Comparison of ENCODE assay signal across 12 cellular contexts in the genomic region with DNA sequence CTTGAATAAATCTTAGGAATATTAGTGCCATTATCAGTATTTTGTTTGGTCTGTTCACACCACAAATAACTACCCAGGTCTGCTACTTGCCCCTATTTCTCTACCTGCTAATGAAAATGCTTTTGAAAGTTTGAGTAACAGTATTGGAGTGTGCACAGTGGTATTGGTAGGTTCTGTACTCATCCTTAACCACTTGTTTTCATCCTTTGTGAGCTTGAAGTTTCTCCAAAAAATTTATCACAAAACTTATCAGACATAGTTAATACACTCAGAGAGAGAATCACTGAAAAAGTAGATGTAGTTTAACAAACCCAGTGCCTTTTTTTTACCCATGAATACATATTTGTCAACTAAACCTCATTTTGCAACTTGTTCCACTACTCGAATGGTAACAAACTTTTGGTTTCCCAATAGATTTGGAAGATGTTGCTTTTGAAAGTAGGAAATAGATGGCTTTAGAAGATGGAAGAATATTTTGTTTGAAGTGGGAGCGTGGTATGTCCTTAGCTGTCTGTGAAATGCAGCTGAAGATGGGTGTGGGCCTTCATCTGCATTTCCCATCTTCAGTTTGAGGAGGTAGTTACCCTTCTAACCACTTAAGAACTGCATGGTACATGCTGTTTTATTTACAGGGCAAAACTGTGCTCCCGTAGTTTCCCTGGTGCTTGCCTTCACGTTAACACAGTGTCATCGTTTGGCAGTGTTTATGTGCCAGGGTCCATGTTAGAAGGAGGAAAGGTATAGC. TPM values are rescaled to one million over a fixed set of nuclear protein-coding genes. Genes with fewer than 3 reads are reported as not detected.
DNase-seq lines count a peak whose midpoint lies in the region; ATAC-seq and TF ChIP-seq lines count a peak whose summit lies in the region.
"Had no signal": no experiment of that assay in that cellular context is flagged by ENCODE, and none has a peak within 500 bp of the region (broad histone marks: within the 10 kb centered on the region; RNA-seq: fewer than 3 reads in every experiment).

No MANE protein-coding gene starts in this region.

- peak overlapping the region; percentile 67 for H3K4me3 Mint-ChIP-seq in activated T-helper 2 cell treated with anti-CD3 and anti-CD28 coated beads, Interferon-gamma antibody, Interleukin-2, Interleukin-4, amounts not matched to agents 10 μg/mL and 5 μg/mL and 100 μg/mL, durations not matched to agents 14 hours and 24 hours and 36 hours (ENCODE audit: low read depth)
- peak overlapping the region; percentile 87 for H3K4me3 Mint-ChIP-seq in memory B cell

- peak overlapping the region; percentile 95 for H3K27ac Mint-ChIP-seq in activated T-helper 2 cell treated with anti-CD3 and anti-CD28 coated beads, Interferon-gamma antibody, Interleukin-2, Interleukin-4, amounts not matched to agents 10 μg/mL and 5 μg/mL and 100 μg/mL, durations not matched to agents 14 hours and 24 hours and 36 hours
- peak overlapping the region; percentile 99 for H3K27ac Mint-ChIP-seq in memory B cell

- no peaks in the 10 kb centered on the region for H3K27me3 ChIP-seq in upper lobe of right lung
- H3K27me3 ChIP-seq: right lobe of liver had no signal

- no peaks in the 10 kb centered on the region for H3K27me3 Mint-ChIP-seq in activated T-helper 2 cell treated with anti-CD3 and anti-CD28 coated beads, Interferon-gamma antibody, Interleukin-2, Interleukin-4, amounts not matched to agents 10 μg/mL and 5 μg/mL and 100 μg/mL, durations not matched to agents 14 hours and 24 hours and 36 hours (ENCODE audit: low read depth)
- H3K27me3 Mint-ChIP-seq in memory B cell = no peaks in the 10 kb centered on the region

- H3K36me3 Mint-ChIP-seq in activated T-helper 2 cell treated with anti-CD3 and anti-CD28 coated beads, Interferon-gamma antibody, Interleukin-2, Interleukin-4, amounts not matched to agents 10 μg/mL and 5 μg/mL and 100 μg/mL, durations not matched to agents 14 hours and 24 hours and 36 hours (ENCODE audit: low read depth) = peaks cover 69% of the 10 kb centered on the region
- H3K36me3 Mint-ChIP-seq in memory B cell = peaks cover 16% of the 10 kb centered on the region

- H3K36me3 ChIP-seq in upper lobe of right lung = no peaks in the 10 kb centered on the region
- H3K36me3 ChIP-seq: right lobe of liver had no signal

- no peak overlapping the region for H3K4me3 ChIP-seq in upper lobe of right lung
- H3K4me3 ChIP-seq: right lobe of liver had no signal

- peak; percentile 53 for ATAC-seq in memory B cell (ENCODE audit: low read depth)
- peak; percentile 52 for ATAC-seq in upper lobe of right lung
- ATAC-seq in HG02763 (IDR thresholded peaks at IDR 0.05; ENCODE audit: unreplicated experiment) = no peak
- ATAC-seq in esophagus mucosa = no peak

- no peak for TF ChIP-seq CTCF in upper lobe of right lung (IDR thresholded peaks at IDR 0.05)
- TF ChIP-seq CTCF in GM10248 (IDR thresholded peaks at IDR 0.05; ENCODE audit: control extremely low read depth, extremely low read depth, low read depth, missing control alignments) = no peak

- no peaks in the 10 kb centered on the region for H3K9me3 ChIP-seq in upper lobe of right lung
- H3K9me3 ChIP-seq: right lobe of liver had no signal

- peak; percentile 33 for DNase-seq in stimulated activated CD4-positive, alpha-beta T cell treated with anti-CD3 and anti-CD28 coated beads, Interleukin-15, amount 100 ng/mL, for 24 hours
- no peak for DNase-seq in stimulated activated CD4-positive, alpha-beta T cell treated with anti-CD3 and anti-CD28 coated beads, Interleukin-2, amount 100 ng/mL, for 48 hours
- DNase-seq in activated T-helper 2 cell treated with anti-CD3 and anti-CD28 coated beads, Interferon-gamma antibody, Interleukin-2, Interleukin-4, amounts not matched to agents 10 μg/mL and 5 μg/mL and 100 μg/mL, durations not matched to agents 14 hours and 24 hours and 36 hours (ENCODE audit: low spot score) = peak; percentile 23
- no peak for DNase-seq in memory B cell (ENCODE audit: low spot score in 2 of 2)
- no peak for DNase-seq in upper lobe of right lung
- DNase-seq in GM10248 (ENCODE audit: extremely low spot score) = no peak
- DNase-seq: kidney, NCI-H2227 treated with DMSO at 0.1 percent for 48 hours, right lobe of liver had no signal

- H3K27ac ChIP-seq in upper lobe of right lung = peak overlapping the region; percentile 55
- H3K27ac ChIP-seq: C4-2B, right lobe of liver had no signal

- intact Hi-C loops in activated T-helper 2 cell treated with anti-CD3 and anti-CD28 coated beads, Interferon-gamma antibody, Interleukin-2, Interleukin-4, amounts not matched to agents 10 μg/mL and 5 μg/mL and 100 μg/mL, durations not matched to agents 14 hours and 24 hours and 36 hours (cut with micrococcal nuclease) = loop anchor here (1.0 to 5.0 kb wide), 4 partner anchors 9 to 407 kb away; a partner anchor contains a TSS
- intact Hi-C loops in upper lobe of right lung (cut with DNase I) = no loop called here

- no peaks in the 10 kb centered on the region for H3K9me3 Mint-ChIP-seq in activated T-helper 2 cell treated with anti-CD3 and anti-CD28 coated beads, Interferon-gamma antibody, Interleukin-2, Interleukin-4, amounts not matched to agents 10 μg/mL and 5 μg/mL and 100 μg/mL, durations not matched to agents 14 hours and 24 hours and 36 hours
- no peaks in the 10 kb centered on the region for H3K9me3 Mint-ChIP-seq in memory B cell

- CTCF ChIA-PET in GM10248 (lab: Yijun Ruan, JAX) = interaction anchor here (1.2 to 8.3 kb wide), 4 partner anchors 8 to 69 kb away, joined by 3 to 44 read pairs (median 4); no protein-coding TSS in a partner anchor

- peaks cover 83% of the 10 kb centered on the region for H3K4me1 Mint-ChIP-seq in activated T-helper 2 cell treated with anti-CD3 and anti-CD28 coated beads, Interferon-gamma antibody, Interleukin-2, Interleukin-4, amounts not matched to agents 10 μg/mL and 5 μg/mL and 100 μg/mL, durations not matched to agents 14 hours and 24 hours and 36 hours (ENCODE audit: low read depth)
- peaks cover 68% of the 10 kb centered on the region for H3K4me1 Mint-ChIP-seq in memory B cell

- H3K4me1 ChIP-seq in upper lobe of right lung = peaks cover 76% of the 10 kb centered on the region

- POLR2A ChIA-PET in GM10248 (lab: Yijun Ruan, JAX) = no interaction called here

RNA-seq across cellular contexts. Expression of a gene that starts 9.0 kb away (rescaled TPM):
- total RNA-seq in activated T-helper 2 cell treated with anti-CD3 and anti-CD28 coated beads, Interferon-gamma antibody, Interleukin-2, Interleukin-4, amounts not matched to agents 10 μg/mL and 5 μg/mL and 100 μg/mL, durations not matched to agents 14 hours and 24 hours and 36 hours = 93.2 and 94.6 TPM in 2 replicates
- 101 TPM for total RNA-seq in upper lobe of right lung
- total RNA-seq in esophagus mucosa = 23.3 TPM

Comparison
In these comparisons a context has a peak if more than half of its experiments do, and no peak if none do; other contexts are left out.
1. DNase-seq: peak in stimulated activated CD4-positive, alpha-beta T cell treated with anti-CD3 and anti-CD28 coated beads, Interleukin-15, amount 100 ng/mL, for 24 hours (single experiment) and activated T-helper 2 cell treated with anti-CD3 and anti-CD28 coated beads, Interferon-gamma antibody, Interleukin-2, Interleukin-4, amounts not matched to agents 10 μg/mL and 5 μg/mL and 100 μg/mL, durations not matched to agents 14 hours and 24 hours and 36 hours (single experiment); none in stimulated activated CD4-positive, alpha-beta T cell treated with anti-CD3 and anti-CD28 coated beads, Interleukin-2, amount 100 ng/mL, for 48 hours (0 of 2), memory B cell (0 of 2), upper lobe of right lung (single experiment) and GM10248 (single experiment).
2. ATAC-seq: peak in memory B cell (single experiment) and upper lobe of right lung (single experiment); none in HG02763 (single experiment) and esophagus mucosa (single experiment).